Comparison of ENCODE assay signal across 8 cellular contexts in genomic region chr11:30322826-30323710, GRCh38. TPM values are rescaled to one million over a fixed set of nuclear protein-coding genes. Genes with fewer than 3 reads are reported as not detected.
A peak's percentile ranks its signal among the peaks of the same experiment; 100 is the strongest.
DNase-seq lines count a peak whose midpoint lies in the region; ATAC-seq and TF ChIP-seq lines count a peak whose summit lies in the region.

Gene ARL14EP, plus strand, starts transcription at chr11:30323104. Its CDS starts 7,845 bp downstream, at chr11:30330949.

- CTCF ChIA-PET in T-cell (lab: Charles Lee): interaction anchor here in 1 of 2 donors (1.3 kb wide), 1 partner anchor 11 kb away, joined by 4 read pairs; no protein-coding TSS in a partner anchor

- ATAC-seq in HG02798 (IDR thresholded peaks at IDR 0.05; ENCODE audit: poor library complexity, unreplicated experiment) (peak; percentile 98), T-cell (replicated peaks in 1 of 4) (peak; percentile 88 to 96 (median 94))

- intact Hi-C loops in cardiac septum (cut with DNase I): no loop called here

- H3K4me3 Mint-ChIP-seq in T-cell (peak within 1 kb of the TSS; percentile 96 to 100 (median 100)), type B pancreatic cell (peak within 1 kb of the TSS; percentile 100)

- peaks cover 10 to 13% of the 10 kb centered on the region in 2 donors for H3K27me3 Mint-ChIP-seq in T-cell
- peaks cover 11% of the 10 kb centered on the region for H3K27me3 Mint-ChIP-seq in type B pancreatic cell

- peaks cover 47 to 53% (median 52%) of the 10 kb centered on the region in 3 donors for H3K4me1 Mint-ChIP-seq in T-cell
- peaks cover 26% of the 10 kb centered on the region for H3K4me1 Mint-ChIP-seq in type B pancreatic cell (ENCODE audit: unreplicated experiment)

- H3K4me3 ChIP-seq in GM12875 (ENCODE audit: low read depth, low read length): peak within 1 kb of the TSS; percentile 71

- WGBS in adipose tissue, 3 donors: 1% methylated on average over 50 to 51 of the region's 51 CpGs

- no peak within 1 kb of the TSS for H3K27ac ChIP-seq in adipose tissue (ENCODE audit: low read depth, low read length)

- H3K36me3 Mint-ChIP-seq in T-cell: no peaks in the 10 kb centered on the region
- H3K36me3 Mint-ChIP-seq in type B pancreatic cell: peaks cover 8% of the 10 kb centered on the region

- no peaks in the 10 kb centered on the region for H3K9me3 Mint-ChIP-seq in T-cell
- H3K9me3 Mint-ChIP-seq in type B pancreatic cell: no peaks in the 10 kb centered on the region

- POLR2A ChIA-PET in T-cell (lab: Charles Lee): no interaction called here

- peak within 1 kb of the TSS; percentile 96 to 100 for H3K27ac Mint-ChIP-seq in T-cell
- H3K27ac Mint-ChIP-seq in type B pancreatic cell: peak within 1 kb of the TSS; percentile 99

- DNase-seq in NCI-H1436 (lab: John Stamatoyannopoulos, UW) (peak; percentile 92), T-cell (peak; percentile 73 to 90 (median 81)), cardiac septum (ENCODE audit: low spot score) (peak; percentile 94), pons (ENCODE audit: low spot score) (peak; percentile 94), type B pancreatic cell (ENCODE audit: extremely low spot score, unreplicated experiment) (peak; percentile 94)

- TF ChIP-seq CTCF in GM12875 (IDR thresholded peaks at IDR 0.05; ENCODE audit: borderline replicate concordance, insufficient read depth, low read depth, low read length): no peak
- TF ChIP-seq CTCF in type B pancreatic cell (conservative IDR thresholded peaks at IDR 0.05): no peak

RNA-seq across cellular contexts. Expression of gene ARL14EP, which starts in this region (rescaled TPM):
- total RNA-seq in T-cell: 10 to 100 TPM; 29.8 to 43.8 (median 39.2) TPM
- 10 to 100 TPM in 2 of 3 donors, 1 to 10 TPM in 1; 7.3 to 21.7 (median 13.5) TPM for polyA plus RNA-seq in adipose tissue
- total RNA-seq in cardiac septum: 25.4 TPM
- total RNA-seq in type B pancreatic cell (ENCODE audit: low replicate concordance): 21.6 and 34.5 TPM in 2 replicates
